ENCODE assay signal across 8 cellular contexts in genomic region chr5:134503088-134503936, GRCh38. TPM values are rescaled to one million over a fixed set of nuclear protein-coding genes. Genes with fewer than 3 reads are reported as not detected.
A peak's percentile ranks its signal among the peaks of the same experiment; 100 is the strongest.
DNase-seq lines count a peak whose midpoint lies in the region; ATAC-seq and TF ChIP-seq lines count a peak whose summit lies in the region.

No MANE protein-coding gene starts in this region.

- H3K36me3 ChIP-seq in SK-N-MC (ENCODE audit: insufficient read depth, low read length) (no peaks in the 10 kb centered on the region), spleen (no peaks in the 10 kb centered on the region)

- intact Hi-C loops in right cardiac atrium (cut with DNase I) = no loop called here
- intact Hi-C loops in spleen (cut with DNase I; ENCODE audit: low total_unique reads) = no loop called here

- TF ChIP-seq POLR2A in spleen (IDR thresholded peaks at IDR 0.05) = no peak

- H3K27ac ChIP-seq in SK-N-MC (peak overlapping the region; percentile 69; the same call in 1 of the 2 replicates), right cardiac atrium (ENCODE audit: low read length) (peak overlapping the region; percentile 88), spleen (peak overlapping the region in 7 of 8 donors; percentile 33 to 80 (median 71))

- H3K4me1 ChIP-seq in right cardiac atrium (ENCODE audit: control insufficient read depth, insufficient read depth, low read length) (peaks cover 7% of the 10 kb centered on the region), spleen (peaks cover 6 to 38% (median 19%) of the 10 kb centered on the region in 6 donors)

- peak overlapping the region; percentile 2 for H3K9ac ChIP-seq in SK-N-MC (ENCODE audit: insufficient read length)

- H3K4me3 ChIP-seq in SK-N-MC = no peak overlapping the region
- H3K4me3 ChIP-seq in right cardiac atrium (ENCODE audit: low read length) = no peak overlapping the region
- no peak overlapping the region for H3K4me3 ChIP-seq in spleen

- ATAC-seq in HG03175 (IDR thresholded peaks at IDR 0.05; ENCODE audit: unreplicated experiment) (peak; percentile 70), right cardiac atrium (peak; percentile 74 to 86)
- peak; percentile 94 to 95 for ATAC-seq in activated naive CD4-positive, alpha-beta T cell treated with anti-CD3 and anti-CD28 coated beads, Interleukin-2, amount 50 U/mL, for 72 hours

- no peaks in the 10 kb centered on the region for H3K9me3 Mint-ChIP-seq in activated naive CD4-positive, alpha-beta T cell treated with anti-CD3 and anti-CD28 coated beads, Interleukin-2, amount 50 U/mL, for 72 hours

- H3K27me3 ChIP-seq in right cardiac atrium (ENCODE audit: control insufficient read depth, insufficient read depth) = no peaks in the 10 kb centered on the region
- no peaks in the 10 kb centered on the region for H3K27me3 ChIP-seq in spleen (replicated peaks in 1 of 7)

- WGBS in right cardiac atrium = 43% methylated on average over 11 of the region's 11 CpGs
- 22 to 36% (median 28%) methylated on average over 11 of the region's 11 CpGs for WGBS in spleen, 5 donors

- DNase-seq in DMS153 treated with DMSO at 0.1 percent for 48 hours (lab: John Stamatoyannopoulos, UW; ENCODE audit: unreplicated experiment) = peak; percentile 2
- DNase-seq in DMS153 (lab: John Stamatoyannopoulos, UW) = no peak
- no peak for DNase-seq in SK-N-MC (ENCODE audit: low read depth, low spot score)
- peak; percentile 68 to 89 for DNase-seq in activated naive CD4-positive, alpha-beta T cell treated with anti-CD3 and anti-CD28 coated beads, Interleukin-2, amount 50 U/mL, for 72 hours (ENCODE audit: low spot score in 2 of 2)
- DNase-seq in right cardiac atrium = peak; percentile 88 to 89 (median 89)
- peak; percentile 80 for DNase-seq in spleen
- DNase-seq in NCI-H2171 treated with DMSO at 0.1 percent for 48 hours (lab: John Stamatoyannopoulos, UW) = no peak

- no peaks in the 10 kb centered on the region for H3K36me3 Mint-ChIP-seq in activated naive CD4-positive, alpha-beta T cell treated with anti-CD3 and anti-CD28 coated beads, Interleukin-2, amount 50 U/mL, for 72 hours

- peak overlapping the region; percentile 92 to 94 for H3K27ac Mint-ChIP-seq in activated naive CD4-positive, alpha-beta T cell treated with anti-CD3 and anti-CD28 coated beads, Interleukin-2, amount 50 U/mL, for 72 hours

- no peaks in the 10 kb centered on the region for H3K9me3 ChIP-seq in SK-N-MC (ENCODE audit: low read depth, low read length)
- H3K9me3 ChIP-seq in right cardiac atrium (ENCODE audit: control insufficient read depth, low read length) = no peaks in the 10 kb centered on the region
- no peaks in the 10 kb centered on the region for H3K9me3 ChIP-seq in spleen

- no peak for TF ChIP-seq CTCF in spleen (IDR thresholded peaks at IDR 0.05 in 8 of 11, conservative IDR thresholded peaks at IDR 0.05 in 3 of 11)

RNA-seq across cellular contexts. Expression of gene JADE2, which starts 22.2 kb away (rescaled TPM):
- total RNA-seq in activated naive CD4-positive, alpha-beta T cell treated with anti-CD3 and anti-CD28 coated beads, Interleukin-2, amount 50 U/mL, for 72 hours = 10 to 100 TPM; 73.4 to 80.8 TPM
- total RNA-seq in right cardiac atrium = 10 to 100 TPM; 45.5 to 51.6 (median 48.3) TPM
- polyA plus RNA-seq in right cardiac atrium = 18.6 TPM
- 100 to 1,000 TPM in 3 of 7 donors, 10 to 100 TPM in 4; 85.9 to 131 (median 95.9) TPM for total RNA-seq in spleen
- polyA plus RNA-seq in spleen = 10 to 100 TPM; 12.3 to 30.8 (median 14.8) TPM

Comparison
In these comparisons a context has a peak if more than half of its experiments do, and no peak if none do; other contexts are left out.
1. DNase-seq: peak in DMS153 treated with DMSO at 0.1 percent for 48 hours (single experiment), activated naive CD4-positive, alpha-beta T cell treated with anti-CD3 and anti-CD28 coated beads, Interleukin-2, amount 50 U/mL, for 72 hours (2 of 2), right cardiac atrium (3 of 3) and spleen (single experiment); none in DMS153 (single experiment), SK-N-MC (single experiment) and NCI-H2171 treated with DMSO at 0.1 percent for 48 hours (single experiment).
2. Peak in every context shown above with its lines, with median percentiles within 50 percentile points of each other: ATAC-seq and H3K27ac ChIP-seq.